In the genomic region with DNA sequence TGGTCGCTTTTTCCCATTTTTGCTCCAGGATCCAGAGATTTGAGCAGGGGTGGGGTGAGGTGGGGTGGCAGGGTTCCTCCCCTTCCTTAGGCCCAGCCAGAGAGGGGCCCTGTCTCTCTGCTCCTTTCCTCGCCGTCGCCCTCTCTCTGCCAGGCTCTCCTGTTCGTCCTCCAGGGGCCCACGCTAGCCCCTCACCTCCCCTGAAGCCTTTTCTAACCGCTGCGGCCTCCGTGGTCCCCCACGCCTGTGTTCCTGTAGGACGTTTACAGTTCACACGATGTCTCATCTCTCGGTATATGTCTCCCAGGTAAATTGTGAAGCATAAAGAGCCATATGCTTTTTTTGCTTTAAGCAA, we compare ENCODE assay signal across 1 cellular context.
TF ChIP-seq lines count a peak whose summit lies in the region.

No MANE protein-coding gene starts in this region.

TF ChIP-seq in IMR-90, 13 proteins besides CTCF, POLR2A, EP300 and RAD21:
- no peak for TF ChIP-seq MAZ (IDR thresholded peaks at IDR 0.05; ENCODE audit: borderline replicate concordance, low read depth, low read length)
- no peak for TF ChIP-seq NFE2L2 (IDR thresholded peaks at IDR 0.05; ENCODE audit: low read depth, low read length)
- TF ChIP-seq, protein P1, sequence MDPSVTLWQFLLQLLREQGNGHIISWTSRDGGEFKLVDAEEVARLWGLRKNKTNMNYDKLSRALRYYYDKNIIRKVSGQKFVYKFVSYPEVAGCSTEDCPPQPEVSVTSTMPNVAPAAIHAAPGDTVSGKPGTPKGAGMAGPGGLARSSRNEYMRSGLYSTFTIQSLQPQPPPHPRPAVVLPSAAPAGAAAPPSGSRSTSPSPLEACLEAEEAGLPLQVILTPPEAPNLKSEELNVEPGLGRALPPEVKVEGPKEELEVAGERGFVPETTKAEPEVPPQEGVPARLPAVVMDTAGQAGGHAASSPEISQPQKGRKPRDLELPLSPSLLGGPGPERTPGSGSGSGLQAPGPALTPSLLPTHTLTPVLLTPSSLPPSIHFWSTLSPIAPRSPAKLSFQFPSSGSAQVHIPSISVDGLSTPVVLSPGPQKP (IDR thresholded peaks at IDR 0.05; ENCODE audit: borderline replicate concordance, low read depth, low read length): no peak
- no peak for TF ChIP-seq BHLHE40 (IDR thresholded peaks at IDR 0.05; ENCODE audit: low read depth, low read length)
- TF ChIP-seq RFX5 (IDR thresholded peaks at IDR 0.05; ENCODE audit: low read depth, low read length): no peak
- TF ChIP-seq CEBPB (IDR thresholded peaks at IDR 0.05; ENCODE audit: low read depth, low read length): no peak
- TF ChIP-seq SMC3 (IDR thresholded peaks at IDR 0.05; ENCODE audit: low read depth, low read length): no peak
- no peak for TF ChIP-seq CHD1 (IDR thresholded peaks at IDR 0.05; ENCODE audit: low read depth, low read length)
- no peak for TF ChIP-seq FOS (IDR thresholded peaks at IDR 0.05; ENCODE audit: low read depth, low read length)
- TF ChIP-seq MAFK (IDR thresholded peaks at IDR 0.05; ENCODE audit: low read depth, low read length): no peak
- no peak for TF ChIP-seq MXI1 (IDR thresholded peaks at IDR 0.05; ENCODE audit: borderline replicate concordance, low read depth, low read length)
- no peak for TF ChIP-seq RCOR1 (IDR thresholded peaks at IDR 0.05; ENCODE audit: insufficient replicate concordance, low read length)
- no peak for TF ChIP-seq USF2 (IDR thresholded peaks at IDR 0.05; ENCODE audit: low read depth, low read length)
